ENCODE assay signal across 8 cellular contexts in genomic region chr1:10507111-10507879, GRCh38. TPM values are rescaled to one million over a fixed set of nuclear protein-coding genes. Genes with fewer than 3 reads are reported as not detected.
DNase-seq lines count a peak whose midpoint lies in the region; ATAC-seq, FAIRE-seq and TF ChIP-seq lines count a peak whose summit lies in the region.

No MANE protein-coding gene starts in this region.

- no peak for TF ChIP-seq EP300 in A549 (IDR thresholded peaks at IDR 0.05)

- 54% methylated on average over 17 of the region's 17 CpGs for WGBS in A549 (ENCODE audit: missing lambda C conversion rate)

- H3K4me2 ChIP-seq in A549: no peak overlapping the region

- CTCF ChIA-PET in A549 (lab: Yijun Ruan, JAX): interaction anchor here (0.6 to 6.2 kb wide), 48 partner anchors 8 to 531 kb away, joined by 3 to 70 read pairs (median 4); no protein-coding TSS in a partner anchor

- no peak overlapping the region for H3K9ac ChIP-seq in adipocyte (ENCODE audit: low read length)

- H3K4me1 ChIP-seq in A549 (peaks cover 40% of the 10 kb centered on the region), adipocyte (ENCODE audit: control insufficient read depth, insufficient read depth, low read length) (peaks cover 25% of the 10 kb centered on the region), left ventricle myocardium inferior (peaks cover 38% of the 10 kb centered on the region)

- H3K27me3 ChIP-seq in adipocyte (replicated peaks; ENCODE audit: control insufficient read depth, insufficient read depth, low read length) (no peaks in the 10 kb centered on the region), left ventricle myocardium inferior (ENCODE audit: low read depth) (no peaks in the 10 kb centered on the region)

- TF ChIP-seq RAD21 in A549 (conservative IDR thresholded peaks at IDR 0.05 in 1 of 2, IDR thresholded peaks at IDR 0.05 in 1 of 2): peak; percentile 79 to 83

- peak; percentile 73 for TF ChIP-seq CTCF in A549 (IDR thresholded peaks at IDR 0.05)
- peak; percentile 85 for TF ChIP-seq CTCF in left ventricle myocardium inferior (IDR thresholded peaks at IDR 0.05; ENCODE audit: borderline replicate concordance)
- TF ChIP-seq CTCF in retinal pigment epithelial cell (conservative IDR thresholded peaks at IDR 0.05; ENCODE audit: low read depth, low read length): peak; percentile 95

- H3K27ac ChIP-seq in A549: no peak overlapping the region
- H3K27ac ChIP-seq in left ventricle myocardium inferior (replicated peaks): no peak overlapping the region

- DNase-seq in A549 (ENCODE audit: low read depth in 1 of 2, low spot score in 1 of 2): peak; percentile 65 to 70
- DNase-seq in GM12892 (ENCODE audit: insufficient read length): peak; percentile 40
- peak; percentile 95 for DNase-seq in NCI-H1417 treated with DMSO at 0.1 percent for 48 hours (lab: John Stamatoyannopoulos, UW)
- peak; percentile 91 for DNase-seq in adipocyte (ENCODE audit: low read depth)
- peak; percentile 48 for DNase-seq in left ventricle myocardium inferior
- DNase-seq in retinal pigment epithelial cell (ENCODE audit: low read depth): no peak

- POLR2A ChIA-PET in A549 (lab: Yijun Ruan, JAX): no interaction called here

- H3K4me3 ChIP-seq in A549 (no peak overlapping the region), adipocyte (ENCODE audit: low read length) (no peak overlapping the region), left ventricle myocardium inferior (no peak overlapping the region), retinal pigment epithelial cell (ENCODE audit: low read length) (no peak overlapping the region)

- ATAC-seq in A549: peak; percentile 85 to 87
- peak; percentile 75 for ATAC-seq in SK-N-SH treated with all-trans-retinoic acid at 6 μM for 48 hours
- no peak for ATAC-seq in GM21723 (IDR thresholded peaks at IDR 0.05; ENCODE audit: unreplicated experiment)

- H3K36me3 ChIP-seq in adipocyte (ENCODE audit: control insufficient read depth, insufficient read depth, low read length, severe bottlenecking) (no peaks in the 10 kb centered on the region), left ventricle myocardium inferior (no peaks in the 10 kb centered on the region)

- FAIRE-seq in A549 (lab: Jason Lieb, UNC) (no peak), GM12892 (lab: Jason Lieb, UNC) (peak; percentile 61)

- H3K9me3 ChIP-seq in A549 (no peaks in the 10 kb centered on the region), adipocyte (ENCODE audit: control insufficient read depth, low read length) (no peaks in the 10 kb centered on the region), left ventricle myocardium inferior (replicated peaks) (no peaks in the 10 kb centered on the region)

- TF ChIP-seq POLR2A in A549 (IDR thresholded peaks at IDR 0.05; ENCODE audit: low read length): no peak
- TF ChIP-seq POLR2A in GM12892 (IDR thresholded peaks at IDR 0.05; ENCODE audit: low read depth, low read length): no peak

- intact Hi-C loops in left ventricle myocardium inferior (cut with micrococcal nuclease): loop anchor here (10.0 kb wide), 1 partner anchor 358 kb away; no protein-coding TSS in a partner anchor

TF ChIP-seq in A549, 52 proteins besides CTCF, POLR2A, EP300 and RAD21:
- TF ChIP-seq GATA3 (IDR thresholded peaks at IDR 0.05; ENCODE audit: borderline replicate concordance) (no peak), CEBPB (IDR thresholded peaks at IDR 0.05) (peak; percentile 78 to 92), SMC3 (IDR thresholded peaks at IDR 0.05) (peak; percentile 68)
TF ChIP-seq in A549: peak in this region for 2.

TF ChIP-seq in SK-N-SH treated with all-trans-retinoic acid at 6 μM for 48 hours, 23 proteins besides CTCF, POLR2A, EP300 and RAD21:
- no peak for TF ChIP-seq CSDC2 (CRISPR knock-in tag; IDR thresholded peaks at IDR 0.05)

RNA-seq across cellular contexts. Expression of gene PEX14, which starts 32.5 kb away (rescaled TPM):
- polyA plus RNA-seq in A549 (2011; rRNA removed) (4.2 and 7.7 TPM in 2 replicates), A549 (2017; fragmentation: RNase III; extraction: RNeasy Plus Mini Kit Qiagen cat#74134 plus additional on column Dnase treatment) (12.5 to 15.0 TPM (median 13.5 TPM) in 3 replicates)
- polyA plus RNA-seq in A549 (2012; cell fraction: cytosol; rRNA removed): 16.5 and 17.6 TPM in 2 replicates
- 22.5 and 28.6 TPM in 2 replicates for polyA plus RNA-seq in A549 (2012; cell fraction: nucleus; rRNA removed)
- 5.5 and 5.6 TPM in 2 replicates for polyA minus RNA-seq in A549 (2011; rRNA and poly(A)+ RNA removed)
- polyA plus RNA-seq in GM12892 (2012; ENCODE audit: missing spikeins): 10.7 TPM
- total RNA-seq in left ventricle myocardium inferior: 20.8 TPM

RNA-seq across cellular contexts. Expression of gene DFFA, which starts 35.0 kb away (rescaled TPM):
- polyA plus RNA-seq in A549 (2011; rRNA removed) (28.5 and 30.0 TPM in 2 replicates), A549 (2017; fragmentation: RNase III; extraction: RNeasy Plus Mini Kit Qiagen cat#74134 plus additional on column Dnase treatment) (28.2 to 31.7 TPM (median 30.1 TPM) in 3 replicates)
- 21.8 and 21.9 TPM in 2 replicates for polyA plus RNA-seq in A549 (2012; cell fraction: cytosol; rRNA removed)
- polyA plus RNA-seq in A549 (2012; cell fraction: nucleus; rRNA removed): 11.4 and 13.4 TPM in 2 replicates
- 24.1 and 29.3 TPM in 2 replicates for polyA minus RNA-seq in A549 (2011; rRNA and poly(A)+ RNA removed)
- polyA plus RNA-seq in GM12892 (2012; ENCODE audit: missing spikeins): 37.9 TPM
- total RNA-seq in left ventricle myocardium inferior: 28.6 TPM

RNA-seq across cellular contexts. Expression of gene CORT, which starts 57.5 kb away (rescaled TPM):
- polyA plus RNA-seq in A549 (2011; rRNA removed): 0.11 and 0.30 TPM in 2 replicates
- polyA plus RNA-seq in A549 (2012; cell fraction: cytosol; rRNA removed): 0.12 and 0.21 TPM in 2 replicates
- 0.35 and 0.45 TPM in 2 replicates for polyA plus RNA-seq in A549 (2012; cell fraction: nucleus; rRNA removed)
- 0.08 to 0.20 TPM (median 0.10 TPM) in 3 replicates for polyA plus RNA-seq in A549 (2017; fragmentation: RNase III; extraction: RNeasy Plus Mini Kit Qiagen cat#74134 plus additional on column Dnase treatment)
- polyA minus RNA-seq in A549 (2011; rRNA and poly(A)+ RNA removed): 0.24 TPM in 1 of 2 replicates, not detected in the other
- polyA plus RNA-seq in GM12892 (2012; ENCODE audit: missing spikeins): not detected
- total RNA-seq in left ventricle myocardium inferior: 0.19 TPM
